In the genomic region with DNA sequence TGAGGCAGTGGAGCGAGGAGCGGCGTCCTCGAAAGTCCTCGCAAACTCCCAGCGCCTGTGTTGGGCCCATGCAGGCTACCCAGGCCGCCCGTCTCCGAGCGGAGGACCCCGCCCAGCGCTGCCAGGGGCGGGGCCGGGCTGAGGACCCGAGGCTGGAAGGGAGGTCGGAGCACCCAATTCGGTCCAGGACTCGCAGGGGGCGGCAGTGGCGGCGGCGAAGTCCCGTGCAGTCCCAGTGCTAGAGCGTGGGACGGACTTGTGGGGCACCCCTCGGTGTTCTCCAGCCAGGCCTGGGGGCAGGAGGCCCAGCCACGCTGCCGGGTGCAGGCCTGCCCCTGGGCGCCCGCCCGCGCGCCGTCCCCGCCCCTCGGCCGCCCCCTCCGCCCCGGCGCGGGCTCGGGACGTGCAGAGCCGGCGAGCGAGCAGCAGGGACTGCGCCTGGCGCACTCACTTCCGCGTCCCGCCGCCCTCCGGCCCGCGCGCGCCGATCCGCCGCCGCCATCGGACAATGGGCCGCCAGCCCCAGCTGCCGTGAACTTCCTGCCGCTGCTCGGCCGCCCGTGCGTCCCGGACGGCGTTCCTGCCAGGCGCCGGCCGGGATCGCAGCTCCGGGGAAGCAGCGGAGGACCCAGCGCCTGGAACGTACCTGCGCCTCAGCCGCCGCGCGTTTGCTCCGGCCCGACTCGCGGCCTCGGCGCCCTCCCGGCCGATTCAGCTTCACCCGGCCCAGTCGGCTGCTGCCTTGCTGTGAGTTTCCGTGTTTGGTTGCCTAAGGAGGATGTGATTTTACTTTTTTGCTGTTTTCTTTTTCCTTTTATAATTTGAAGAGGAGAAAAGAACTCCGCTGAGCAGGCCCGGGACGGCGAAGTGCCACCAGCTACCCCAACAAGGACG, we compare ENCODE assay signal across 8 cellular contexts. TPM values are rescaled to one million over a fixed set of nuclear protein-coding genes. Genes with fewer than 3 reads are reported as not detected.
DNase-seq lines count a peak whose midpoint lies in the region; ATAC-seq and TF ChIP-seq lines count a peak whose summit lies in the region.

No MANE protein-coding gene starts in this region.

- no peak for TF ChIP-seq CTCF in HL-60 (IDR thresholded peaks at IDR 0.05; ENCODE audit: insufficient read depth, low read length)
- no peak for TF ChIP-seq CTCF in foreskin keratinocyte (conservative IDR thresholded peaks at IDR 0.05)
- TF ChIP-seq CTCF in testis (IDR thresholded peaks at IDR 0.05), result no peak

- H3K27me3 ChIP-seq in HL-60 (ENCODE audit: insufficient read depth, poor library complexity, severe bottlenecking) (no peaks in the 10 kb centered on the region), foreskin keratinocyte (no peaks in the 10 kb centered on the region), neuron (ENCODE audit: insufficient read depth, low read length) (no peaks in the 10 kb centered on the region), testis (no peaks in the 10 kb centered on the region)

- intact Hi-C loops in testis (cut with DNase I; ENCODE audit: low total_unique reads), result loop anchor here (5.0 to 10.0 kb wide), 2 partner anchors 63 to 79 kb away; no protein-coding TSS in a partner anchor

- ATAC-seq in GM19452 (IDR thresholded peaks at IDR 0.05; ENCODE audit: unreplicated experiment) (peak; percentile 53), foreskin keratinocyte (peak; percentile 78)

- no peaks in the 10 kb centered on the region for H3K36me3 ChIP-seq in neuron (ENCODE audit: insufficient read depth, low read length)
- no peaks in the 10 kb centered on the region for H3K36me3 ChIP-seq in testis (ENCODE audit: low read depth, missing control alignments)

- DNase-seq in COLO829 (ENCODE audit: low spot score) (peak; percentile 51), HL-60 (ENCODE audit: low read depth in 1 of 2, low spot score in 1 of 2) (peak; percentile 61 to 72), RPMI8226 (peak; percentile 89), foreskin keratinocyte (peak in 1 of 2 donors; percentile 57), testis (peak; percentile 73)
- DNase-seq in activated effector memory CD4-positive, alpha-beta T cell treated with Interleukin-2 at 50 U/mL for 16 hours, result peak; percentile 69

- peak overlapping the region; percentile 77 for H3K27ac ChIP-seq in HL-60 (replicated peaks)
- H3K27ac ChIP-seq in foreskin keratinocyte, result peak overlapping the region; percentile 44
- H3K27ac ChIP-seq in testis, result peak overlapping the region; percentile 69 to 90

- 0 to 1% methylated on average over 31 to 44 of the region's 101 CpGs for WGBS in testis, 2 donors

- H3K9me3 ChIP-seq in neuron (ENCODE audit: low read length), result peaks cover 5% of the 10 kb centered on the region
- no peaks in the 10 kb centered on the region for H3K9me3 ChIP-seq in testis

- H3K4me1 ChIP-seq in foreskin keratinocyte, result peaks cover 6% of the 10 kb centered on the region
- peaks cover 8% of the 10 kb centered on the region for H3K4me1 ChIP-seq in neuron (ENCODE audit: insufficient read depth, low read length)
- peaks cover 23% of the 10 kb centered on the region for H3K4me1 ChIP-seq in testis

- peak overlapping the region; percentile 70 for H2AFZ ChIP-seq in neuron (ENCODE audit: low read depth, low read length)

- TF ChIP-seq POLR2A in testis (IDR thresholded peaks at IDR 0.05), result no peak

- H3K4me3 ChIP-seq in HL-60 (replicated peaks; ENCODE audit: insufficient read depth, low read length) (peak overlapping the region; percentile 62), neuron (ENCODE audit: low read length) (peak overlapping the region; percentile 61), testis (peak overlapping the region; percentile 66 to 68)

RNA-seq across cellular contexts. Expression of a gene that starts 0.6 kb away (rescaled TPM):
- total RNA-seq in foreskin keratinocyte, result 17.4 and 17.5 TPM in 2 replicates
- polyA plus RNA-seq in foreskin keratinocyte, result 2.6 and 3.0 TPM in 2 replicates
- total RNA-seq in testis, result 10 to 100 TPM; 22.9 to 38.4 TPM
- polyA plus RNA-seq in testis (ENCODE audit: insufficient read depth, low read depth, low replicate concordance), result 9.7 TPM
